In the genomic region with DNA sequence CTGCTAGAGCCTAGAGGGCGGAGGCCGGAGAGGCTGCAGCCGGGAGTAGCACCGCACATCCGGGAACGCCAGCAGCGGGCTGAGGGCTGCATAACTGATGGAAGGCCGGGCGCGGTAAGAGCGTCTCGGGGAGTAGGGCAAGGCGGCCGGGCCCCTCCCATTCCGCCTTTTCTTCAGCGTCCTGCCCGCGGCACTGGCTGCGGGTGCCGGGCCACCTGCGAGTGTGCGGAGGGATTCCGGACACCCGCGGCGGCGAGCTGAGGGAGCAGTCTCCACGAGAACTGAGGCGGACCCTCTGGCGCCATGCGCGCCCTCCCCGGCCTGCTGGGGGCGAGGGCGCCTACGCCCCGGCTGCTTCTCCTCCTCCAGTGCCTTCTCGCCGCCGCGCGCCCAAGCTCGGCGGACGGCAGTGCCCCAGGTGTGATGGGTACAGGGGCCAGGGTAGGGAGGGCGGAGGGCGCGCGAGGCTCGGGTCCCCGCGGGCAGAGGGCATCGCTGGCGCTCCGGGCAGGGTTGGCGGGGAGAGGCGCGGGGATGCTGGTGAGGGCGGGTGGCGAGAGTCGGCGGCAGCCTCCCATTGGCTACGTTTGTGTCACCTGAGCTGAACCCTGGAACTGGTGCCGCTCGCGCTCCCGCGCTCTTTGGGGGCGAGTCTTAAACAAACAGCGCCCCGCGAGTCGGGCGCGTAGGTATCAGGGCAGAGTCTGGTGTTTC, we compare ENCODE assay signal across 9 cellular contexts.
DNase-seq lines count a peak whose midpoint lies in the region; ATAC-seq, FAIRE-seq and TF ChIP-seq lines count a peak whose summit lies in the region.
"Had no signal": no experiment of that assay in that cellular context is flagged by ENCODE, and none has a peak within 500 bp of the region (broad histone marks: within the 10 kb centered on the region; RNA-seq: fewer than 3 reads in every experiment).

No MANE protein-coding gene starts in this region.

- peaks cover 61% of the 10 kb centered on the region for H3K4me1 ChIP-seq in HepG2 (ENCODE audit: insufficient read depth, low read length)

- TF ChIP-seq CTCF in HepG2 (CRISPR knock-in tag; IDR thresholded peaks at IDR 0.05): no peak; the same call in 1 of the 2 replicates

- in situ Hi-C loops in HepG2 (cut with HindIII; ENCODE audit: extremely low pct_ligation_motif_present, low pct_unique_long_range_greater_than_20kb): no loop called here

- POLR2A ChIA-PET in HepG2 (lab: Yijun Ruan, JAX): interaction anchor here (0.8 to 2.6 kb wide), 7 partner anchors 9 to 68 kb away, joined by 3 to 64 read pairs (median 3); no protein-coding TSS in a partner anchor

- H2AFZ ChIP-seq in HepG2 (ENCODE audit: low read length): no peak overlapping the region

- no peaks in the 10 kb centered on the region for H3K27me3 ChIP-seq in HepG2 (ENCODE audit: control insufficient read depth in 1 of 2, insufficient read depth in 2 of 2, low read length in 2 of 2)

- H3K9me3 ChIP-seq in HepG2 (ENCODE audit: low read length): no peaks in the 10 kb centered on the region

- no peaks in the 10 kb centered on the region for H3K36me3 ChIP-seq in HepG2 (replicated peaks in 1 of 2; ENCODE audit: control insufficient read depth in 1 of 2, insufficient read depth in 2 of 2, low read length in 2 of 2)

- peak; percentile 63 for ATAC-seq in GM18861 (IDR thresholded peaks at IDR 0.05; ENCODE audit: unreplicated experiment)
- peak; percentile 89 for ATAC-seq in HepG2

- TF ChIP-seq RAD21 in HepG2 (CRISPR knock-in tag; IDR thresholded peaks at IDR 0.05): no peak

- H3K9ac ChIP-seq in HepG2 (ENCODE audit: insufficient read depth, low read depth, low read length): peak overlapping the region; percentile 77

- peak overlapping the region; percentile 81 for H3K4me2 ChIP-seq in HepG2 (ENCODE audit: low read depth, low read length)

- FAIRE-seq in HepG2 (lab: Jason Lieb, UNC): no peak
- FAIRE-seq: islet of Langerhans had no signal

- peak overlapping the region; percentile 65 to 76 (median 75) for H3K4me3 ChIP-seq in HepG2 (replicated peaks in 1 of 3; ENCODE audit: insufficient read depth in 1 of 3, low read depth in 2 of 3, low read length in 3 of 3)

- peaks cover 2% of the 10 kb centered on the region for H3K79me2 ChIP-seq in HepG2 (ENCODE audit: insufficient read depth, low read length)

- CTCF ChIA-PET in HepG2 (lab: Yijun Ruan, JAX; ENCODE audit: low intra/inter-chr PET ratio, low total read pairs): no interaction called here

- intact Hi-C loops in HepG2 (cut with micrococcal nuclease; ENCODE audit: unreplicated experiment): no loop called here

- BruUV-seq in HepG2 (replicated peaks; lab: Mats Ljungman, UMichigan): no TSS peak

- peak in 1 of 2 experiments; percentile 2; a peak in 1 of 4 replicates for TF ChIP-seq EP300 in HepG2 (IDR thresholded peaks at IDR 0.05; ENCODE audit: low read depth in 2 of 2, low read length in 2 of 2)
- peak; percentile 21; the same call in 1 of the 2 replicates for TF ChIP-seq EP300 in HepG2 (CRISPR knock-in tag; IDR thresholded peaks at IDR 0.05; ENCODE audit: borderline replicate concordance)

- WGBS in HepG2 (ENCODE audit: low lambda C conversion rate): under 1% methylated on average over 16 of the region's 75 CpGs

- peak; percentile 79 for DNase-seq in NCI-H128 (lab: John Stamatoyannopoulos, UW; ENCODE audit: unreplicated experiment)
- peak; percentile 74 for DNase-seq in activated CD4-positive, alpha-beta T cell treated with anti-CD3 and anti-CD28 coated beads for 1 hour
- DNase-seq in cerebellar cortex (ENCODE audit: low spot score): peak; percentile 94
- peak; percentile 61 for DNase-seq in HepG2 (ENCODE audit: low spot score)
- peak; percentile 76 to 84 for DNase-seq in stimulated activated CD4-positive, alpha-beta T cell treated with anti-CD3 and anti-CD28 coated beads, Interleukin-4, amount 100 ng/mL, for 48 hours (ENCODE audit: low read depth in 2 of 2)
- DNase-seq in SKM-1 treated with dmso at 0.1 percent for 144 hours (lab: John Stamatoyannopoulos, UW; ENCODE audit: unreplicated experiment): no peak
- DNase-seq in GOT3 (lab: John Stamatoyannopoulos, UW): no peak

- no peaks in the 10 kb centered on the region for H4K20me1 ChIP-seq in HepG2 (ENCODE audit: insufficient read depth, low read length)

- H3K27ac ChIP-seq in HepG2 (ENCODE audit: extremely low read length, insufficient read depth, low read length): peak overlapping the region; percentile 88

- peak in 1 of 2 experiments; percentile 69 for TF ChIP-seq POLR2A in HepG2 (IDR thresholded peaks at IDR 0.05; ENCODE audit: insufficient read depth in 1 of 2, low read depth in 2 of 2, low read length in 2 of 2)

TF ChIP-seq in HepG2, 621 proteins besides CTCF, POLR2A, EP300 and RAD21 (continues in another document):
- TF ChIP-seq CEBPG (CRISPR knock-in tag; IDR thresholded peaks at IDR 0.05): 0 out of 2 replicates have a peak, but pooled peaks have one; percentile 2
- no peak for TF ChIP-seq FLYWCH1 (CRISPR knock-in tag; IDR thresholded peaks at IDR 0.05)
- TF ChIP-seq, protein P1, sequence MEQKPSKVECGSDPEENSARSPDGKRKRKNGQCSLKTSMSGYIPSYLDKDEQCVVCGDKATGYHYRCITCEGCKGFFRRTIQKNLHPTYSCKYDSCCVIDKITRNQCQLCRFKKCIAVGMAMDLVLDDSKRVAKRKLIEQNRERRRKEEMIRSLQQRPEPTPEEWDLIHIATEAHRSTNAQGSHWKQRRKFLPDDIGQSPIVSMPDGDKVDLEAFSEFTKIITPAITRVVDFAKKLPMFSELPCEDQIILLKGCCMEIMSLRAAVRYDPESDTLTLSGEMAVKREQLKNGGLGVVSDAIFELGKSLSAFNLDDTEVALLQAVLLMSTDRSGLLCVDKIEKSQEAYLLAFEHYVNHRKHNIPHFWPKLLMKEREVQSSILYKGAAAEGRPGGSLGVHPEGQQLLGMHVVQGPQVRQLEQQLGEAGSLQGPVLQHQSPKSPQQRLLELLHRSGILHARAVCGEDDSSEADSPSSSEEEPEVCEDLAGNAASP (CRISPR knock-in tag; IDR thresholded peaks at IDR 0.05; ENCODE audit: borderline replicate concordance): peak; percentile 68; the same call in 1 of the 2 replicates
- peak; percentile 90 for TF ChIP-seq ZFX (CRISPR knock-in tag; IDR thresholded peaks at IDR 0.05; ENCODE audit: low read depth)
- TF ChIP-seq HMG20A (CRISPR knock-in tag; IDR thresholded peaks at IDR 0.05; ENCODE audit: borderline replicate concordance): no peak
- TF ChIP-seq, protein P2, sequence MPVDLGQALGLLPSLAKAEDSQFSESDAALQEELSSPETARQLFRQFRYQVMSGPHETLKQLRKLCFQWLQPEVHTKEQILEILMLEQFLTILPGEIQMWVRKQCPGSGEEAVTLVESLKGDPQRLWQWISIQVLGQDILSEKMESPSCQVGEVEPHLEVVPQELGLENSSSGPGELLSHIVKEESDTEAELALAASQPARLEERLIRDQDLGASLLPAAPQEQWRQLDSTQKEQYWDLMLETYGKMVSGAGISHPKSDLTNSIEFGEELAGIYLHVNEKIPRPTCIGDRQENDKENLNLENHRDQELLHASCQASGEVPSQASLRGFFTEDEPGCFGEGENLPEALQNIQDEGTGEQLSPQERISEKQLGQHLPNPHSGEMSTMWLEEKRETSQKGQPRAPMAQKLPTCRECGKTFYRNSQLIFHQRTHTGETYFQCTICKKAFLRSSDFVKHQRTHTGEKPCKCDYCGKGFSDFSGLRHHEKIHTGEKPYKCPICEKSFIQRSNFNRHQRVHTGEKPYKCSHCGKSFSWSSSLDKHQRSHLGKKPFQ (CRISPR knock-in tag; IDR thresholded peaks at IDR 0.05; ENCODE audit: insufficient replicate concordance): peak; percentile 88
- TF ChIP-seq ZBTB20 (CRISPR knock-in tag; IDR thresholded peaks at IDR 0.05; ENCODE audit: borderline replicate concordance, low read depth): no peak
- TF ChIP-seq, protein P3, sequence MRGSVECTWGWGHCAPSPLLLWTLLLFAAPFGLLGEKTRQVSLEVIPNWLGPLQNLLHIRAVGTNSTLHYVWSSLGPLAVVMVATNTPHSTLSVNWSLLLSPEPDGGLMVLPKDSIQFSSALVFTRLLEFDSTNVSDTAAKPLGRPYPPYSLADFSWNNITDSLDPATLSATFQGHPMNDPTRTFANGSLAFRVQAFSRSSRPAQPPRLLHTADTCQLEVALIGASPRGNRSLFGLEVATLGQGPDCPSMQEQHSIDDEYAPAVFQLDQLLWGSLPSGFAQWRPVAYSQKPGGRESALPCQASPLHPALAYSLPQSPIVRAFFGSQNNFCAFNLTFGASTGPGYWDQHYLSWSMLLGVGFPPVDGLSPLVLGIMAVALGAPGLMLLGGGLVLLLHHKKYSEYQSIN (CRISPR knock-in tag; IDR thresholded peaks at IDR 0.05; ENCODE audit: borderline replicate concordance): no peak
- TF ChIP-seq, protein P4, sequence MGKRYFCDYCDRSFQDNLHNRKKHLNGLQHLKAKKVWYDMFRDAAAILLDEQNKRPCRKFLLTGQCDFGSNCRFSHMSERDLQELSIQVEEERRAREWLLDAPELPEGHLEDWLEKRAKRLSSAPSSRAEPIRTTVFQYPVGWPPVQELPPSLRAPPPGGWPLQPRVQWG (CRISPR knock-in tag; IDR thresholded peaks at IDR 0.05; ENCODE audit: borderline replicate concordance, low read depth): no peak
- 0 out of 2 replicates have a peak, but pooled peaks have one; percentile 5 for TF ChIP-seq ZNF629 (CRISPR knock-in tag; conservative IDR thresholded peaks at IDR 0.05)
- TF ChIP-seq, protein P5, sequence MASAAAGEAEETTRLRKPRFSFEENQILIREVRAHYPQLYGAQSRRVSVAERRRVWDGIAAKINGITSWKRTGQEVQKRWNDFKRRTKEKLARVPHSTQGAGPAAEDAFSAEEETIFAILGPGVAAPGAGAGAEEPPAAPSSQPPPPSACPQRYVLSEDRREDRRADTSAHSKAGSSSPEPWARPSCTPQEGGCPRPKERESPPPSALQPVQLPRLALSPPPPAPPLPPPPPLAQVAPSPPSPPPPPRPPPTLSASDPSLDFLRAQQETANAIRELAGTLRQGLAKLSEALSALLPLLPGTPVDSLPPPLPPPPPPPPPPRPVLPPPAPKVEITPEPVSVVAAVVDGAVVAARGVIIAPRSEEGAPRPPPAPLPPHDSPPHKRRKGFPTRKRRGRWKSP (CRISPR knock-in tag; IDR thresholded peaks at IDR 0.05): 0 out of 2 replicates have a peak, but pooled peaks have one; percentile 48
- no peak for TF ChIP-seq ISL2 (CRISPR knock-in tag; IDR thresholded peaks at IDR 0.05)
- no peak for TF ChIP-seq TCF12 (IDR thresholded peaks at IDR 0.05)
- peak; percentile 43; the same call in 1 of the 2 replicates for TF ChIP-seq TCF12 (CRISPR knock-in tag; IDR thresholded peaks at IDR 0.05)
- TF ChIP-seq ZNF382 (CRISPR knock-in tag; IDR thresholded peaks at IDR 0.05; ENCODE audit: borderline replicate concordance): no peak
- peak; percentile 66; the same call in 1 of the 2 replicates for TF ChIP-seq NAIF1 (CRISPR knock-in tag; IDR thresholded peaks at IDR 0.05; ENCODE audit: borderline replicate concordance)
- no peak for TF ChIP-seq ZNF256 (CRISPR knock-in tag; conservative IDR thresholded peaks at IDR 0.05)

Comparison
In these comparisons a context has a peak if more than half of its experiments do, and no peak if none do; other contexts are left out.
1. DNase-seq: peak in NCI-H128 (single experiment), activated CD4-positive, alpha-beta T cell treated with anti-CD3 and anti-CD28 coated beads for 1 hour (single experiment), cerebellar cortex (single experiment), HepG2 (single experiment) and stimulated activated CD4-positive, alpha-beta T cell treated with anti-CD3 and anti-CD28 coated beads, Interleukin-4, amount 100 ng/mL, for 48 hours (2 of 2); none in SKM-1 treated with dmso at 0.1 percent for 144 hours (single experiment) and GOT3 (single experiment).